1 cellular context compared by ENCODE assay signal in the genomic region with DNA sequence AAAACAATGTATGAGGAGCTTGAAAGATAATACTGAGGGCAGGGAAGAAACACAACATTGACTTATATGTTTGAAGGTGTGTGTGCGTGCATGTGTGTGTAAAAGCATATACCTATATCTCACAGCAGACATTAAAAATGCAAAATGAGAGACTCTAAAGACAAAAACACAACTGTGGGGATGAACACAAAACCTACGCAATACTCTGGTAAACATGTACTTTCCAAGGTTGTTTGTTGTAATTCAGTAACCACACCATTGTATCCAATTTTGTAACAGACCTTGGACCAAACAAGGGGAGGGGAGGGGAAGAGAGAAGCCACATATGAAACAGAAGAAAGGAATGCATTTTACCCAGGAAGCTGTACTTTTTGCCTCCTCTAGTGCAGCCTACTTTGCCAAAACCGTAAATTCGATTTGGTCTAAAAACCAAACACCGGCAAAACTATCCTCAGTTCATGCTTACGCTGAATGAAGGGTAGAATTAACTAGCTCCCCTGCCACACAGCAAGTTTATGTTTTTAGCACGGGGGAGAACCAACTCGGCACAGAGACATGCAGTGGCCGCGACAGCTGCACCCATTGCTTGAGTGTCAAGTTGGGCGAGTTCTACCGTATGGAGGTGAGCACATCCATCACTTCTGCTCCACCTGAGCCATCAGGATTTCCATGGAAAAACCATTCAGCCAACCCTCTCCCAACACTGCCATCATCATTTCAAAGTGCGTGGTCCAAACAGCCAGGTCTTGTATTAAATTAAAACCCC.
A peak's percentile ranks its signal among the peaks of the same experiment; 100 is the strongest.
TF ChIP-seq lines count a peak whose summit lies in the region.

No MANE protein-coding gene starts in this region.

TF ChIP-seq in HepG2, 621 proteins besides CTCF, POLR2A, EP300 and RAD21 (continued from another document and continues in another):
- TF ChIP-seq, protein P1, sequence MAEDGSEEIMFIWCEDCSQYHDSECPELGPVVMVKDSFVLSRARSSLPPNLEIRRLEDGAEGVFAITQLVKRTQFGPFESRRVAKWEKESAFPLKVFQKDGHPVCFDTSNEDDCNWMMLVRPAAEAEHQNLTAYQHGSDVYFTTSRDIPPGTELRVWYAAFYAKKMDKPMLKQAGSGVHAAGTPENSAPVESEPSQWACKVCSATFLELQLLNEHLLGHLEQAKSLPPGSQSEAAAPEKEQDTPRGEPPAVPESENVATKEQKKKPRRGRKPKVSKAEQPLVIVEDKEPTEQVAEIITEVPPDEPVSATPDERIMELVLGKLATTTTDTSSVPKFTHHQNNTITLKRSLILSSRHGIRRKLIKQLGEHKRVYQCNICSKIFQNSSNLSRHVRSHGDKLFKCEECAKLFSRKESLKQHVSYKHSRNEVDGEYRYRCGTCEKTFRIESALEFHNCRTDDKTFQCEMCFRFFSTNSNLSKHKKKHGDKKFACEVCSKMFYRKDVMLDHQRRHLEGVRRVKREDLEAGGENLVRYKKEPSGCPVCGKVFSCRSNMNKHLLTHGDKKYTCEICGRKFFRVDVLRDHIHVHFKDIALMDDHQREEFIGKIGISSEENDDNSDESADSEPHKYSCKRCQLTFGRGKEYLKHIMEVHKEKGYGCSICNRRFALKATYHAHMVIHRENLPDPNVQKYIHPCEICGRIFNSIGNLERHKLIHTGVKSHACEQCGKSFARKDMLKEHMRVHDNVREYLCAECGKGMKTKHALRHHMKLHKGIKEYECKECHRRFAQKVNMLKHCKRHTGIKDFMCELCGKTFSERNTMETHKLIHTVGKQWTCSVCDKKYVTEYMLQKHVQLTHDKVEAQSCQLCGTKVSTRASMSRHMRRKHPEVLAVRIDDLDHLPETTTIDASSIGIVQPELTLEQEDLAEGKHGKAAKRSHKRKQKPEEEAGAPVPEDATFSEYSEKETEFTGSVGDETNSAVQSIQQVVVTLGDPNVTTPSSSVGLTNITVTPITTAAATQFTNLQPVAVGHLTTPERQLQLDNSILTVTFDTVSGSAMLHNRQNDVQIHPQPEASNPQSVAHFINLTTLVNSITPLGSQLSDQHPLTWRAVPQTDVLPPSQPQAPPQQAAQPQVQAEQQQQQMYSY (CRISPR knock-in tag; IDR thresholded peaks at IDR 0.05), result no peak
- TF ChIP-seq ZNF225 (CRISPR knock-in tag; IDR thresholded peaks at IDR 0.05) (0 out of 2 replicates have a peak, but pooled peaks have one; percentile 58), ERF (CRISPR knock-in tag; IDR thresholded peaks at IDR 0.05) (peak; percentile 82), ZNF562 (CRISPR knock-in tag; IDR thresholded peaks at IDR 0.05; ENCODE audit: borderline replicate concordance) (no peak), ATF7-NPFF (CRISPR knock-in tag; IDR thresholded peaks at IDR 0.05; ENCODE audit: low read depth) (no peak), CCAR2 (optimal IDR thresholded peaks at IDR 0.05; ENCODE audit: low read depth, low read length) (no peak), ZNF326 (CRISPR knock-in tag; IDR thresholded peaks at IDR 0.05; ENCODE audit: borderline replicate concordance) (no peak), NRL (CRISPR knock-in tag; IDR thresholded peaks at IDR 0.05; ENCODE audit: borderline replicate concordance) (no peak), HMG20B (CRISPR knock-in tag; conservative IDR thresholded peaks at IDR 0.05) (no peak), PTBP1 (IDR thresholded peaks at IDR 0.05; ENCODE audit: low read depth, low read length, poor library complexity, severe bottlenecking) (no peak), SOX6 (IDR thresholded peaks at IDR 0.05) (no peak), SOX6 (CRISPR knock-in tag; IDR thresholded peaks at IDR 0.05) (peak; percentile 99), PHF20 (CRISPR knock-in tag; IDR thresholded peaks at IDR 0.05) (no peak), SP5 (CRISPR knock-in tag; IDR thresholded peaks at IDR 0.05; ENCODE audit: borderline replicate concordance, low read depth) (peak; percentile 88; the same call in 1 of the 2 replicates), POGZ (CRISPR knock-in tag; IDR thresholded peaks at IDR 0.05) (peak; percentile 85), HNRNPK (IDR thresholded peaks at IDR 0.05; ENCODE audit: low read depth, low read length, poor library complexity, severe bottlenecking) (no peak), GATA4 (IDR thresholded peaks at IDR 0.05; ENCODE audit: borderline replicate concordance, low read depth) (peak; percentile 53; the same call in 1 of the 2 replicates), TARDBP (CRISPR knock-in tag; IDR thresholded peaks at IDR 0.05) (peak; percentile 40; the same call in 1 of the 2 replicates), RNF2 (conservative IDR thresholded peaks at IDR 0.05; ENCODE audit: low read depth) (no peak), ZBTB21 (CRISPR knock-in tag; IDR thresholded peaks at IDR 0.05) (peak; percentile 29), KDM3A (CRISPR knock-in tag; IDR thresholded peaks at IDR 0.05; ENCODE audit: low read depth) (no peak), NFE2 (CRISPR knock-in tag; IDR thresholded peaks at IDR 0.05) (no peak), ZNF431 (CRISPR knock-in tag; IDR thresholded peaks at IDR 0.05; ENCODE audit: borderline replicate concordance, low read depth) (no peak)
- TF ChIP-seq, protein P2, sequence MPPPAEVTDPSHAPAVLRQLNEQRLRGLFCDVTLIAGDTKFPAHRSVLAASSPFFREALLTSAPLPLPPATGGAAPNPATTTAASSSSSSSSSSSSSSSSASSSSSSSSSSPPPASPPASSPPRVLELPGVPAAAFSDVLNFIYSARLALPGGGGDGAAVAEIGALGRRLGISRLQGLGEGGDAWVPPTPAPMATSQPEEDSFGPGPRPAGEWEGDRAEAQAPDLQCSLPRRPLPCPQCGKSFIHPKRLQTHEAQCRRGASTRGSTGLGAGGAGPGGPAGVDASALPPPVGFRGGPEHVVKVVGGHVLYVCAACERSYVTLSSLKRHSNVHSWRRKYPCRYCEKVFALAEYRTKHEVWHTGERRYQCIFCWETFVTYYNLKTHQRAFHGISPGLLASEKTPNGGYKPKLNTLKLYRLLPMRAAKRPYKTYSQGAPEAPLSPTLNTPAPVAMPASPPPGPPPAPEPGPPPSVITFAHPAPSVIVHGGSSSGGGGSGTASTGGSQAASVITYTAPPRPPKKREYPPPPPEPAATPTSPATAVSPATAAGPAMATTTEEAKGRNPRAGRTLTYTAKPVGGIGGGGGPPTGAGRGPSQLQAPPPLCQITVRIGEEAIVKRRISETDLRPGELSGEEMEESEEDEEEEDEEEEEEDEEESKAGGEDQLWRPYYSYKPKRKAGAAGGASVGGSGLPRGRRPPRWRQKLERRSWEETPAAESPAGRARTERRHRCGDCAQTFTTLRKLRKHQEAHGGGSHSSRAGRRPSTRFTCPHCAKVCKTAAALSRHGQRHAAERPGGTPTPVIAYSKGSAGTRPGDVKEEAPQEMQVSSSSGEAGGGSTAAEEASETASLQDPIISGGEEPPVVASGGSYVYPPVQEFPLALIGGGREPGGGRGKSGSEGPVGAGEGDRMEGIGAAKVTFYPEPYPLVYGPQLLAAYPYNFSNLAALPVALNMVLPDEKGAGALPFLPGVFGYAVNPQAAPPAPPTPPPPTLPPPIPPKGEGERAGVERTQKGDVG (CRISPR knock-in tag; IDR thresholded peaks at IDR 0.05; ENCODE audit: borderline replicate concordance), result no peak; the same call in none of the 2 replicates
- TF ChIP-seq, protein P3, sequence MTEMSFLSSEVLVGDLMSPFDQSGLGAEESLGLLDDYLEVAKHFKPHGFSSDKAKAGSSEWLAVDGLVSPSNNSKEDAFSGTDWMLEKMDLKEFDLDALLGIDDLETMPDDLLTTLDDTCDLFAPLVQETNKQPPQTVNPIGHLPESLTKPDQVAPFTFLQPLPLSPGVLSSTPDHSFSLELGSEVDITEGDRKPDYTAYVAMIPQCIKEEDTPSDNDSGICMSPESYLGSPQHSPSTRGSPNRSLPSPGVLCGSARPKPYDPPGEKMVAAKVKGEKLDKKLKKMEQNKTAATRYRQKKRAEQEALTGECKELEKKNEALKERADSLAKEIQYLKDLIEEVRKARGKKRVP (CRISPR knock-in tag; IDR thresholded peaks at IDR 0.05), result peak in 1 of 2 experiments; percentile 89; a peak in 2 of 4 replicates
- TF ChIP-seq, protein P4, sequence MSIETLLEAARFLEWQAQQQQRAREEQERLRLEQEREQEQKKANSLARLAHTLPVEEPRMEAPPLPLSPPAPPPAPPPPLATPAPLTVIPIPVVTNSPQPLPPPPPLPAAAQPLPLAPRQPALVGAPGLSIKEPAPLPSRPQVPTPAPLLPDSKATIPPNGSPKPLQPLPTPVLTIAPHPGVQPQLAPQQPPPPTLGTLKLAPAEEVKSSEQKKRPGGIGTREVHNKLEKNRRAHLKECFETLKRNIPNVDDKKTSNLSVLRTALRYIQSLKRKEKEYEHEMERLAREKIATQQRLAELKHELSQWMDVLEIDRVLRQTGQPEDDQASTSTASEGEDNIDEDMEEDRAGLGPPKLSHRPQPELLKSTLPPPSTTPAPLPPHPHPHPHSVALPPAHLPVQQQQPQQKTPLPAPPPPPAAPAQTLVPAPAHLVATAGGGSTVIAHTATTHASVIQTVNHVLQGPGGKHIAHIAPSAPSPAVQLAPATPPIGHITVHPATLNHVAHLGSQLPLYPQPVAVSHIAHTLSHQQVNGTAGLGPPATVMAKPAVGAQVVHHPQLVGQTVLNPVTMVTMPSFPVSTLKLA (IDR thresholded peaks at IDR 0.05), result 0 out of 2 replicates have a peak, but pooled peaks have one; percentile 5
- TF ChIP-seq, protein P5, sequence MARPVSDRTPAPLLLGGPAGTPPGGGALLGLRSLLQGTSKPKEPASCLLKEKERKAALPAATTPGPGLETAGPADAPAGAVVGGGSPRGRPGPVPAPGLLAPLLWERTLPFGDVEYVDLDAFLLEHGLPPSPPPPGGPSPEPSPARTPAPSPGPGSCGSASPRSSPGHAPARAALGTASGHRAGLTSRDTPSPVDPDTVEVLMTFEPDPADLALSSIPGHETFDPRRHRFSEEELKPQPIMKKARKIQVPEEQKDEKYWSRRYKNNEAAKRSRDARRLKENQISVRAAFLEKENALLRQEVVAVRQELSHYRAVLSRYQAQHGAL (CRISPR knock-in tag; IDR thresholded peaks at IDR 0.05; ENCODE audit: not compliant biosample characterization), result peak; percentile 24
- TF ChIP-seq, protein P6, sequence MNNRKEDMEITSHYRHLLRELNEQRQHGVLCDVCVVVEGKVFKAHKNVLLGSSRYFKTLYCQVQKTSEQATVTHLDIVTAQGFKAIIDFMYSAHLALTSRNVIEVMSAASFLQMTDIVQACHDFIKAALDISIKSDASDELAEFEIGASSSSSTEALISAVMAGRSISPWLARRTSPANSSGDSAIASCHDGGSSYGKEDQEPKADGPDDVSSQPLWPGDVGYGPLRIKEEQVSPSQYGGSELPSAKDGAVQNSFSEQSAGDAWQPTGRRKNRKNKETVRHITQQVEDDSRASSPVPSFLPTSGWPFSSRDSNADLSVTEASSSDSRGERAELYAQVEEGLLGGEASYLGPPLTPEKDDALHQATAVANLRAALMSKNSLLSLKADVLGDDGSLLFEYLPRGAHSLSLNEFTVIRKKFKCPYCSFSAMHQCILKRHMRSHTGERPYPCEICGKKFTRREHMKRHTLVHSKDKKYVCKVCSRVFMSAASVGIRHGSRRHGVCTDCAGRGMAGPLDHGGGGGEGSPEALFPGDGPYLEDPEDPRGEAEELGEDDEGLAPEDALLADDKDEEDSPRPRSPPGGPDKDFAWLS (CRISPR knock-in tag; IDR thresholded peaks at IDR 0.05; ENCODE audit: borderline replicate concordance), result no peak
- TF ChIP-seq, protein P7, sequence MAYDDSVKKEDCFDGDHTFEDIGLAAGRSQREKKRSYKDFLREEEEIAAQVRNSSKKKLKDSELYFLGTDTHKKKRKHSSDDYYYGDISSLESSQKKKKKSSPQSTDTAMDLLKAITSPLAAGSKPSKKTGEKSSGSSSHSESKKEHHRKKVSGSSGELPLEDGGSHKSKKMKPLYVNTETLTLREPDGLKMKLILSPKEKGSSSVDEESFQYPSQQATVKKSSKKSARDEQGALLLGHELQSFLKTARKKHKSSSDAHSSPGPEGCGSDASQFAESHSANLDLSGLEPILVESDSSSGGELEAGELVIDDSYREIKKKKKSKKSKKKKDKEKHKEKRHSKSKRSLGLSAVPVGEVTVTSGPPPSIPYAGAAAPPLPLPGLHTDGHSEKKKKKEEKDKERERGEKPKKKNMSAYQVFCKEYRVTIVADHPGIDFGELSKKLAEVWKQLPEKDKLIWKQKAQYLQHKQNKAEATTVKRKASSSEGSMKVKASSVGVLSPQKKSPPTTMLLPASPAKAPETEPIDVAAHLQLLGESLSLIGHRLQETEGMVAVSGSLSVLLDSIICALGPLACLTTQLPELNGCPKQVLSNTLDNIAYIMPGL (CRISPR knock-in tag; IDR thresholded peaks at IDR 0.05; ENCODE audit: borderline replicate concordance in 1 of 2, low read depth in 1 of 2), result peak; percentile 41 to 44; a peak in 1 of 4 replicates
